8 cellular contexts compared by ENCODE assay signal in genomic region chrX:69163936-69164741, GRCh38. TPM values are rescaled to one million over a fixed set of nuclear protein-coding genes. Genes with fewer than 3 reads are reported as not detected.
DNase-seq lines count a peak whose midpoint lies in the region; ATAC-seq and TF ChIP-seq lines count a peak whose summit lies in the region.

No MANE protein-coding gene starts in this region.

- ATAC-seq in GM19395 (IDR thresholded peaks at IDR 0.05; ENCODE audit: unreplicated experiment) = peak; percentile 52
- peak; percentile 85 for ATAC-seq in activated CD8-positive, alpha-beta T cell treated with anti-CD3 and anti-CD28 coated beads for 36 hours

- POLR2A ChIA-PET in activated CD8-positive, alpha-beta T cell treated with anti-CD3 and anti-CD28 coated beads for 36 hours (lab: Charles Lee) = no interaction called here

- intact Hi-C loops in activated CD8-positive, alpha-beta T cell treated with anti-CD3 and anti-CD28 coated beads for 36 hours (cut with micrococcal nuclease) = no loop called here

- H3K9me3 ChIP-seq in endocrine pancreas (ENCODE audit: control insufficient read depth, low read length) = no peaks in the 10 kb centered on the region

- H3K4me3 Mint-ChIP-seq in activated CD8-positive, alpha-beta T cell treated with anti-CD3 and anti-CD28 coated beads for 36 hours = peak overlapping the region; percentile 75

- no peaks in the 10 kb centered on the region for H3K9me3 Mint-ChIP-seq in activated CD8-positive, alpha-beta T cell treated with anti-CD3 and anti-CD28 coated beads for 36 hours

- H3K4me1 ChIP-seq in endocrine pancreas (ENCODE audit: control insufficient read depth, insufficient read depth, low read length) = peaks cover 9% of the 10 kb centered on the region

- H3K9ac ChIP-seq in endocrine pancreas (ENCODE audit: control insufficient read depth, insufficient read depth, low read length) = peak overlapping the region; percentile 33

- TF ChIP-seq CTCF in activated CD8-positive, alpha-beta T cell treated with anti-CD3 and anti-CD28 coated beads for 36 hours (IDR thresholded peaks at IDR 0.05) = no peak

- DNase-seq in AG08396 (ENCODE audit: low spot score) (peak; percentile 63), NCI-H146 treated with DMSO at 0.1 percent for 48 hours (lab: John Stamatoyannopoulos, UW; ENCODE audit: unreplicated experiment) (peak; percentile 3), mucosa of gallbladder (ENCODE audit: low spot score) (peak; percentile 19), kidney glomerular epithelial cell (lab: John Stamatoyannopoulos, UW) (no peak)
- DNase-seq in activated CD8-positive, alpha-beta T cell treated with anti-CD3 and anti-CD28 coated beads for 36 hours = peak; percentile 77
- DNase-seq in stimulated activated CD8-positive, alpha-beta memory T cell treated with anti-CD3 and anti-CD28 coated beads, Interleukin-4, amount 100 ng/mL, for 48 hours = peak; percentile 52

- peaks cover under 1% of the 10 kb centered on the region for H3K27me3 Mint-ChIP-seq in activated CD8-positive, alpha-beta T cell treated with anti-CD3 and anti-CD28 coated beads for 36 hours

- peaks cover 20% of the 10 kb centered on the region for H3K36me3 Mint-ChIP-seq in activated CD8-positive, alpha-beta T cell treated with anti-CD3 and anti-CD28 coated beads for 36 hours (ENCODE audit: low read depth)

- H3K4me1 Mint-ChIP-seq in activated CD8-positive, alpha-beta T cell treated with anti-CD3 and anti-CD28 coated beads for 36 hours (ENCODE audit: low read depth) = peaks cover 37% of the 10 kb centered on the region

- H3K27me3 ChIP-seq in endocrine pancreas (ENCODE audit: control insufficient read depth, insufficient read depth, low read length) = no peaks in the 10 kb centered on the region

- no peaks in the 10 kb centered on the region for H3K36me3 ChIP-seq in endocrine pancreas (ENCODE audit: control insufficient read depth, insufficient read depth, low read length)

- H3K4me3 ChIP-seq in endocrine pancreas (ENCODE audit: control insufficient read depth, insufficient read depth, low read length) = peak overlapping the region; percentile 24

- CTCF ChIA-PET in activated CD8-positive, alpha-beta T cell treated with anti-CD3 and anti-CD28 coated beads for 36 hours (lab: Charles Lee) = interaction anchor here (1.0 kb wide), 1 partner anchor 336 kb away, joined by 3 read pairs; no protein-coding TSS in a partner anchor

- peak overlapping the region; percentile 83 for H3K27ac Mint-ChIP-seq in activated CD8-positive, alpha-beta T cell treated with anti-CD3 and anti-CD28 coated beads for 36 hours

RNA-seq across cellular contexts. Expression of gene PJA1, which starts 1.1 kb away (rescaled TPM):
- 10 to 100 TPM; 21.0 to 22.6 TPM for total RNA-seq in activated CD8-positive, alpha-beta T cell treated with anti-CD3 and anti-CD28 coated beads for 36 hours
- 25.0 TPM for total RNA-seq in mucosa of gallbladder
